11 cellular contexts compared by ENCODE assay signal in genomic region chr3:116059421-116060096, GRCh38.
DNase-seq lines count a peak whose midpoint lies in the region; ATAC-seq and TF ChIP-seq lines count a peak whose summit lies in the region.
"Had no signal": no experiment of that assay in that cellular context is flagged by ENCODE, and none has a peak within 500 bp of the region (broad histone marks: within the 10 kb centered on the region; RNA-seq: fewer than 3 reads in every experiment).

No MANE protein-coding gene starts in this region.

- POLR2A ChIA-PET in HEK293 (lab: Yijun Ruan, JAX), result no interaction called here

- H3K4me3 ChIP-seq in HEK293 (ENCODE audit: low read depth, low read length), result no peak overlapping the region

- no peaks in the 10 kb centered on the region for H3K36me3 ChIP-seq in HEK293 (ENCODE audit: control insufficient read depth in 2 of 2, insufficient read depth in 1 of 2, low read length in 2 of 2)

- no peaks in the 10 kb centered on the region for H3K9me3 ChIP-seq in HEK293 (ENCODE audit: control insufficient read depth, insufficient read depth, low read depth, low read length)

- no peak overlapping the region for H3K27ac ChIP-seq in HEK293 (ENCODE audit: extremely low read depth, low read depth, low read length)

- CTCF ChIA-PET in HEK293 (lab: Yijun Ruan, JAX), result interaction anchor here (0.5 kb wide), 1 partner anchor 1073 kb away, joined by 3 read pairs; no protein-coding TSS in a partner anchor

- peak; percentile 92 for DNase-seq in AG08395 (ENCODE audit: low spot score)
- peak; percentile 44 for DNase-seq in SW480 (ENCODE audit: low spot score)
- DNase-seq in iPS-NIHi11 (ENCODE audit: low spot score), result peak; percentile 79
- no peak for DNase-seq in NK-92 (lab: John Stamatoyannopoulos, UW; ENCODE audit: unreplicated experiment)
- no peak for DNase-seq in foreskin melanocyte
- DNase-seq in putamen (ENCODE audit: low spot score), result no peak
- DNase-seq: activated CD8-positive, alpha-beta T cell treated with anti-CD3 and anti-CD28 coated beads for 36 hours; GDM1 had no signal

- no peaks in the 10 kb centered on the region for H3K4me1 ChIP-seq in HEK293 (ENCODE audit: control insufficient read depth, insufficient read depth, low read length)

- no peak for TF ChIP-seq CTCF in HEK293 (tag by site-specific recombination; IDR thresholded peaks at IDR 0.05)

- ATAC-seq in HG03039 (IDR thresholded peaks at IDR 0.05; ENCODE audit: unreplicated experiment), result no peak
- ATAC-seq: activated CD8-positive, alpha-beta T cell treated with anti-CD3 and anti-CD28 coated beads for 36 hours; natural killer cell treated with Interleukin-12 subunit alpha and Interleukin-12 subunit beta and Interleukin-15 and Interleukin-18, amount 100 ng/mL, for 72 hours had no signal

TF ChIP-seq in HEK293, 187 proteins besides CTCF, POLR2A, EP300 and RAD21 (continues in another document):
- no peak for TF ChIP-seq MYNN (tag by site-specific recombination; IDR thresholded peaks at IDR 0.05; ENCODE audit: borderline replicate concordance)
- no peak for TF ChIP-seq ZNF704 (tag by site-specific recombination; IDR thresholded peaks at IDR 0.05)
- no peak for TF ChIP-seq PBX3 (CRISPR knock-in tag; IDR thresholded peaks at IDR 0.05)
- TF ChIP-seq YY1 (tag by site-specific recombination; IDR thresholded peaks at IDR 0.05), result no peak
- no peak for TF ChIP-seq ZBTB8A (tag by site-specific recombination; IDR thresholded peaks at IDR 0.05)
- no peak for TF ChIP-seq ATF2 (tag by site-specific recombination; IDR thresholded peaks at IDR 0.05; ENCODE audit: low read depth)
- no peak for TF ChIP-seq ZNF398 (tag by site-specific recombination; IDR thresholded peaks at IDR 0.05)
- no peak for TF ChIP-seq ZNF768 (tag by site-specific recombination; IDR thresholded peaks at IDR 0.05)
- peak; percentile 53; the same call in 1 of the 2 replicates for TF ChIP-seq ZBTB48 (tag by site-specific recombination; IDR thresholded peaks at IDR 0.05)
- TF ChIP-seq ZNF148 (tag by site-specific recombination; IDR thresholded peaks at IDR 0.05; ENCODE audit: borderline replicate concordance), result no peak
- peak; percentile 66 for TF ChIP-seq GLIS2 (tag by site-specific recombination; IDR thresholded peaks at IDR 0.05)
- peak; percentile 34; the same call in 1 of the 2 replicates for TF ChIP-seq WT1 (tag by site-specific recombination; IDR thresholded peaks at IDR 0.05)
- no peak for TF ChIP-seq PRDM6 (tag by site-specific recombination; IDR thresholded peaks at IDR 0.05)
- no peak for TF ChIP-seq PATZ1 (tag by site-specific recombination; IDR thresholded peaks at IDR 0.05)
- TF ChIP-seq ZNF776 (tag by site-specific recombination; IDR thresholded peaks at IDR 0.05; ENCODE audit: borderline replicate concordance), result no peak
- no peak for TF ChIP-seq ZBTB17 (tag by site-specific recombination; IDR thresholded peaks at IDR 0.05)
- no peak for TF ChIP-seq YY2 (tag by site-specific recombination; IDR thresholded peaks at IDR 0.05)
- TF ChIP-seq ZFP37 (tag by site-specific recombination; IDR thresholded peaks at IDR 0.05), result no peak
- TF ChIP-seq BCL11A (tag by site-specific recombination; IDR thresholded peaks at IDR 0.05; ENCODE audit: low read depth), result no peak
- TF ChIP-seq GLIS1 (tag by site-specific recombination; IDR thresholded peaks at IDR 0.05), result peak; percentile 83

Comparison
In these comparisons a context has a peak if more than half of its experiments do, and no peak if none do; other contexts are left out.
1. DNase-seq: peak in AG08395 (single experiment), SW480 (single experiment) and iPS-NIHi11 (single experiment); none in NK-92 (single experiment), foreskin melanocyte (single experiment) and putamen (single experiment).